8 cellular contexts compared by ENCODE assay signal in genomic region chr3:126523745-126524428, GRCh38. TPM values are rescaled to one million over a fixed set of nuclear protein-coding genes. Genes with fewer than 3 reads are reported as not detected.
DNase-seq lines count a peak whose midpoint lies in the region; ATAC-seq and TF ChIP-seq lines count a peak whose summit lies in the region.

CHST13 (plus strand) TSS chr3:126524155; CDS start chr3:126524333, 178 bp downstream.

- TF ChIP-seq POLR2A in ovary (IDR thresholded peaks at IDR 0.05): no peak

- ATAC-seq in SK-N-SH treated with all-trans-retinoic acid at 6 μM for 48 hours (peak; percentile 88), GM18870 (IDR thresholded peaks at IDR 0.05; ENCODE audit: unreplicated experiment) (no peak)

- H3K27me3 ChIP-seq in HAP-1 (ENCODE audit: low read depth): no peaks in the 10 kb centered on the region
- H3K27me3 ChIP-seq in ovary: no peaks in the 10 kb centered on the region

- H3K4me3 Mint-ChIP-seq in glutamatergic neuron (ENCODE audit: unreplicated experiment): peak within 1 kb of the TSS; percentile 68

- H3K36me3 Mint-ChIP-seq in glutamatergic neuron (ENCODE audit: unreplicated experiment): no peaks in the 10 kb centered on the region

- 6 to 12% (median 6%) methylated on average over 25 to 56 of the region's 56 CpGs for WGBS in ovary, 3 donors

- DNase-seq in HAP-1 (ENCODE audit: low spot score in 2 of 2): peak; percentile 42 to 76
- peak; percentile 75 for DNase-seq in glutamatergic neuron
- peak in 1 of 5 donors; percentile 48 for DNase-seq in ovary
- DNase-seq in activated CD8-positive, alpha-beta memory T cell treated with anti-CD3 and anti-CD28 coated beads, Interleukin-2, amount 50 U/mL, for 48 hours: no peak
- no peak for DNase-seq in activated CD4-positive, alpha-beta T cell treated with anti-CD3 and anti-CD28 coated beads, Interleukin-2, amount 50 U/mL, for 48 hours

- H3K27ac Mint-ChIP-seq in glutamatergic neuron (ENCODE audit: unreplicated experiment): no peak within 1 kb of the TSS

- H3K4me1 ChIP-seq in HAP-1 (no peaks in the 10 kb centered on the region), ovary (ENCODE audit: insufficient read depth) (no peaks in the 10 kb centered on the region)

- H3K9me3 ChIP-seq in HAP-1 (no peaks in the 10 kb centered on the region), ovary (no peaks in the 10 kb centered on the region)

- H3K27me3 Mint-ChIP-seq in glutamatergic neuron (ENCODE audit: unreplicated experiment): peaks cover 10% of the 10 kb centered on the region

- H3K9me3 Mint-ChIP-seq in glutamatergic neuron (ENCODE audit: unreplicated experiment): peaks cover 2% of the 10 kb centered on the region

- intact Hi-C loops in ovary (cut with DNase I): loop anchor here in 3 of 4 donors (5.0 to 10.0 kb wide), 4 partner anchors 141 to 1021 kb away; no protein-coding TSS in a partner anchor

- H3K4me3 ChIP-seq in HAP-1: peak within 1 kb of the TSS; percentile 40
- peak within 1 kb of the TSS; percentile 14 for H3K4me3 ChIP-seq in ovary

- H3K27ac ChIP-seq in 22Rv1 (no peak within 1 kb of the TSS), ovary (no peak within 1 kb of the TSS)

- in situ Hi-C loops in HAP-1 (cut with MboI; ENCODE audit: low sequenced_read_pairs): no loop called here

- H3K36me3 ChIP-seq in HAP-1 (replicated peaks): no peaks in the 10 kb centered on the region
- no peaks in the 10 kb centered on the region for H3K36me3 ChIP-seq in ovary

- TF ChIP-seq EP300 in ovary (IDR thresholded peaks at IDR 0.05): no peak

- peaks cover 8% of the 10 kb centered on the region for H3K4me1 Mint-ChIP-seq in glutamatergic neuron (ENCODE audit: low read depth, unreplicated experiment)

- TF ChIP-seq CTCF in 22Rv1 (IDR thresholded peaks at IDR 0.05) (peak; percentile 38), glutamatergic neuron (IDR thresholded peaks at IDR 0.05; ENCODE audit: partially characterized antibody, unreplicated experiment) (no peak), ovary (IDR thresholded peaks at IDR 0.05) (no peak)

TF ChIP-seq in SK-N-SH treated with all-trans-retinoic acid at 6 μM for 48 hours, 23 proteins besides CTCF, POLR2A, EP300 and RAD21:
- peak; percentile 72; the same call in 1 of the 2 replicates for TF ChIP-seq ZFP3 (CRISPR knock-in tag; IDR thresholded peaks at IDR 0.05)
- TF ChIP-seq ARNTL (CRISPR knock-in tag; IDR thresholded peaks at IDR 0.05; ENCODE audit: borderline replicate concordance, low read depth): no peak

RNA-seq across cellular contexts. Expression of gene CHST13, which starts in this region (rescaled TPM):
- total RNA-seq in glutamatergic neuron (ENCODE audit: unreplicated experiment) (not detected), ovary (under 1 TPM in 4 of 7 donors, not detected in 3; 0.12 to 0.87 (median 0.44) TPM)
- polyA plus RNA-seq in ovary: under 1 TPM in 1 of 2 donors, not detected in 1; 0.15 TPM

Comparison
In these comparisons a context has a peak if more than half of its experiments do, and no peak if none do; other contexts are left out.
1. Peak in DNase-seq in glutamatergic neuron; RNA of the gene not detected or under 1 TPM.
2. DNase-seq: peak in HAP-1 (2 of 2); none in activated CD8-positive, alpha-beta memory T cell treated with anti-CD3 and anti-CD28 coated beads, Interleukin-2, amount 50 U/mL, for 48 hours (single experiment) and activated CD4-positive, alpha-beta T cell treated with anti-CD3 and anti-CD28 coated beads, Interleukin-2, amount 50 U/mL, for 48 hours (0 of 2).